16 cellular contexts compared by ENCODE assay signal in the genomic region with DNA sequence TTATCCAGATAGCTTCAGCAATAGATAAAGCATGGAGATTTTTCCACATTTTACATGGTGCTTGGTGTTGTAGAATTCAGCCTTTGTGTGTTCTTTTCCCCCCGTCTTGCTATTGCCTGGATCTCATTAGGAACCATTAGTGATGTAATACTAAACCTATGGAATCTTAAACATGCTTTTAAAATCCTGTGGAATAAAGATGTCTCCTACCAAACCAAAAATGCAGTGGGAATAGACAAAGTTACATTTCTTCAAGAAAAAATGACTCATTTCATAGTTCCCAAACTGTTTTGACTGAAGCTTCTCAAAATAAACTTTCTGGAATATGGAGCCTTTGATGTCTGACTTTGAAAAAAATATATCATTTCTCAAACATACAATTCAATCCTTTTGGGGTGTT. TPM values are rescaled to one million over a fixed set of nuclear protein-coding genes. Genes with fewer than 3 reads are reported as not detected.
A peak's percentile ranks its signal among the peaks of the same experiment; 100 is the strongest.
DNase-seq lines count a peak whose midpoint lies in the region; TF ChIP-seq lines count a peak whose summit lies in the region.
"Had no signal": no experiment of that assay in that cellular context is flagged by ENCODE, and none has a peak within 500 bp of the region (broad histone marks: within the 10 kb centered on the region; RNA-seq: fewer than 3 reads in every experiment).

No MANE protein-coding gene starts in this region.

- H4K8ac ChIP-seq in neuronal stem cell (ENCODE audit: low read depth, low read length) = no peak overlapping the region

- no peak overlapping the region for H3K4ac ChIP-seq in neuronal stem cell (ENCODE audit: low read length)

- WGBS in transverse colon (ENCODE audit: low coverage in 1 of 2), 2 donors = 79 to 80% methylated on average over 1 of the region's 1 CpG
- WGBS in neuronal stem cell (ENCODE audit: extremely low coverage in 2 of 2, insufficient read length in 2 of 2, insufficient replicate concordance in 1 of 2), 2 donors = no CpG with 5 or more reads among the region's 1 CpG

- H4K91ac ChIP-seq in neuronal stem cell (ENCODE audit: low read depth, low read length, poor library complexity) = no peak overlapping the region

- H3K27me3 ChIP-seq in transverse colon = no peaks in the 10 kb centered on the region
- H3K27me3 ChIP-seq in neuronal stem cell (ENCODE audit: control insufficient read depth in 3 of 3, insufficient read depth in 3 of 3, low read depth in 1 of 3, low read length in 3 of 3) = no peaks in the 10 kb centered on the region
- H3K27me3 ChIP-seq: spleen had no signal

- no peak for TF ChIP-seq EP300 in transverse colon (IDR thresholded peaks at IDR 0.05; ENCODE audit: low read depth)

- no peak overlapping the region for H3K4me2 ChIP-seq in neuronal stem cell (ENCODE audit: insufficient read depth, low read length, poor library complexity, severe bottlenecking)

- no peak overlapping the region for H2BK15ac ChIP-seq in neuronal stem cell (ENCODE audit: low read length)

- peak; percentile 62 for DNase-seq in LHCN-M2 (ENCODE audit: low read depth)
- peak; percentile 86 for DNase-seq in iris pigment epithelial cell (ENCODE audit: low read depth)
- no peak for DNase-seq in transverse colon
- DNase-seq in activated CD4-positive, alpha-beta T cell treated with anti-CD3 and anti-CD28 coated beads for 4 hours = no peak
- no peak for DNase-seq in occipital lobe (lab: John Stamatoyannopoulos, UW)
- DNase-seq in NAMALWA (ENCODE audit: low spot score) = no peak
- no peak for DNase-seq in neuronal stem cell (ENCODE audit: low spot score)
- DNase-seq: activated CD4-positive, alpha-beta memory T cell treated with anti-CD3 and anti-CD28 coated beads, Interleukin-2, amount 10 ng/mL, durations not matched to agents 7 days and 5 days; Caco-2; KG1; mammary epithelial cell; NCI-H345; spleen; stimulated activated naive CD8-positive, alpha-beta T cell treated with anti-CD3 and anti-CD28 coated beads, Interleukin-15, amount 100 ng/mL, for 72 hours had no signal

- in situ Hi-C loops in transverse colon (cut with MboI; ENCODE audit: low pct_ligation_motif_present in 1 of 4, low pct_unique_long_range_greater_than_20kb in 1 of 4, low sequenced_read_pairs in 3 of 4) = no loop called here

- H3K4me1 ChIP-seq in transverse colon (peaks cover 3 to 26% (median 11%) of the 10 kb centered on the region in 4 donors), neuronal stem cell (ENCODE audit: control insufficient read depth in 2 of 2, insufficient read depth in 1 of 2, low read depth in 1 of 2, low read length in 2 of 2) (no peaks in the 10 kb centered on the region)
- H3K4me1 ChIP-seq: Caco-2 had no signal

- H3K27ac ChIP-seq in cingulate gyrus (ENCODE audit: low read depth, low read length) (peak overlapping the region; percentile 24), transverse colon (peak overlapping the region; percentile 73 to 85 (median 82)), neuronal stem cell (replicated peaks; ENCODE audit: low read length) (no peak overlapping the region)
- H3K27ac ChIP-seq: HL-60, spleen had no signal

- H3K23ac ChIP-seq in neuronal stem cell (ENCODE audit: low read depth, low read length, poor library complexity) = no peak overlapping the region

- no peaks in the 10 kb centered on the region for H3K9me3 ChIP-seq in transverse colon
- H3K9me3 ChIP-seq in neuronal stem cell (replicated peaks in 1 of 2; ENCODE audit: control insufficient read depth in 2 of 2, insufficient read depth in 1 of 2, low read depth in 1 of 2, low read length in 2 of 2) = no peaks in the 10 kb centered on the region
- H3K9me3 ChIP-seq: Caco-2, spleen had no signal

- H2AK5ac ChIP-seq in neuronal stem cell (ENCODE audit: low read depth, low read length) = no peak overlapping the region

- no peak overlapping the region for H2BK120ac ChIP-seq in neuronal stem cell (ENCODE audit: low read depth, low read length)

- TF ChIP-seq CTCF in transverse colon (IDR thresholded peaks at IDR 0.05) = no peak

- TF ChIP-seq POLR2A in transverse colon (IDR thresholded peaks at IDR 0.05) = no peak

- H3K9ac ChIP-seq in neuronal stem cell (ENCODE audit: low read depth, low read length, poor library complexity) = no peak overlapping the region

- H3K36me3 ChIP-seq in transverse colon (no peaks in the 10 kb centered on the region), neuronal stem cell (replicated peaks in 1 of 2; ENCODE audit: control insufficient read depth in 2 of 2, insufficient read depth in 2 of 2, low read length in 2 of 2) (no peaks in the 10 kb centered on the region)

- no peak overlapping the region for H2AFZ ChIP-seq in neuronal stem cell (ENCODE audit: low read length)

- H3K4me3 ChIP-seq in transverse colon (no peak overlapping the region), neuronal stem cell (ENCODE audit: low read length in 2 of 2) (no peak overlapping the region)
- H3K4me3 ChIP-seq: spleen had no signal

- H3K79me1 ChIP-seq in neuronal stem cell (ENCODE audit: low read depth, low read length) = no peaks in the 10 kb centered on the region

- no peak overlapping the region for H2BK12ac ChIP-seq in neuronal stem cell (ENCODE audit: low read length)

- intact Hi-C loops in transverse colon (cut with DNase I; ENCODE audit: low total_unique reads) = no loop called here

- H3K18ac ChIP-seq in neuronal stem cell (ENCODE audit: low read length) = no peak overlapping the region

- H3K14ac ChIP-seq in neuronal stem cell (ENCODE audit: low read length) = no peak overlapping the region

- no peak overlapping the region for H2BK5ac ChIP-seq in neuronal stem cell (ENCODE audit: low read length)

RNA-seq across cellular contexts. Expression of a gene that starts 44.0 kb away (rescaled TPM):
- 188 and 230 TPM in 2 replicates for total RNA-seq in LHCN-M2 (2014; rRNA removed)
- 342 TPM for polyA plus RNA-seq in LHCN-M2 (2012)
- 100 to 1,000 TPM; 162 to 401 (median 226) TPM for total RNA-seq in transverse colon
- 29.5 TPM for total RNA-seq in occipital lobe
- 98.6 TPM for polyA plus RNA-seq in neuronal stem cell (2013, experiment 1 of 2)
- 99.2 TPM for polyA plus RNA-seq in neuronal stem cell (2013, experiment 2 of 2)

Comparison
In these comparisons a context has a peak if more than half of its experiments do, and no peak if none do; other contexts are left out.
1. DNase-seq: peak in LHCN-M2 (single experiment) and iris pigment epithelial cell (single experiment); none in transverse colon (single experiment), activated CD4-positive, alpha-beta T cell treated with anti-CD3 and anti-CD28 coated beads for 4 hours (0 of 2), occipital lobe (single experiment), NAMALWA (single experiment) and neuronal stem cell (single experiment).